Comparison of ENCODE assay signal across 15 cellular contexts in genomic region chr2:72980535-72981217, GRCh38.
A peak's percentile ranks its signal among the peaks of the same experiment; 100 is the strongest.
DNase-seq lines count a peak whose midpoint lies in the region; ATAC-seq and TF ChIP-seq lines count a peak whose summit lies in the region.
"Had no signal": no experiment of that assay in that cellular context is flagged by ENCODE, and none has a peak within 500 bp of the region (broad histone marks: within the 10 kb centered on the region; RNA-seq: fewer than 3 reads in every experiment).

No MANE protein-coding gene starts in this region.

- no TSS peak for BruUV-seq in Calu3 (replicated peaks; lab: Mats Ljungman, UMichigan)

- ATAC-seq in WTC11, result peak; percentile 70
- ATAC-seq in HG03442 (IDR thresholded peaks at IDR 0.05; ENCODE audit: unreplicated experiment), result no peak
- ATAC-seq: activated naive CD4-positive, alpha-beta T cell treated with anti-CD3 and anti-CD28 coated beads, Interleukin-2, amount 50 U/mL, for 72 hours had no signal

- H3K9me3 Mint-ChIP-seq in WTC11 (no peaks in the 10 kb centered on the region), Calu3 (ENCODE audit: low read depth, unreplicated experiment) (no peaks in the 10 kb centered on the region)
- H3K9me3 Mint-ChIP-seq: activated naive CD4-positive, alpha-beta T cell treated with anti-CD3 and anti-CD28 coated beads, Interleukin-2, amount 50 U/mL, for 72 hours had no signal

- H3K27me3 ChIP-seq in H7 (ENCODE audit: control insufficient read depth, insufficient read depth, low read length), result no peaks in the 10 kb centered on the region
- H3K27me3 ChIP-seq: esophagus muscularis mucosa, pancreas, tibial nerve had no signal

- H3K4me3 ChIP-seq in AG04449 (ENCODE audit: low read depth, low read length) (no peak overlapping the region), H7 (ENCODE audit: insufficient read depth, low read depth, low read length) (no peak overlapping the region)
- H3K4me3 ChIP-seq: esophagus muscularis mucosa, pancreas, SK-N-MC, tibial nerve had no signal

- H3K36me3 Mint-ChIP-seq in WTC11 (no peaks in the 10 kb centered on the region; the same call in 1 of the 2 replicates), Calu3 (ENCODE audit: insufficient read depth, unreplicated experiment) (no peaks in the 10 kb centered on the region)
- H3K36me3 Mint-ChIP-seq: activated naive CD4-positive, alpha-beta T cell treated with anti-CD3 and anti-CD28 coated beads, Interleukin-2, amount 50 U/mL, for 72 hours had no signal

- intact Hi-C loops in Calu3 (cut with micrococcal nuclease; ENCODE audit: unreplicated experiment), result no loop called here

- H3K4me3 Mint-ChIP-seq in WTC11 (no peak overlapping the region), Calu3 (ENCODE audit: low read depth, unreplicated experiment) (no peak overlapping the region)

- H3K36me3 ChIP-seq in H7 (replicated peaks; ENCODE audit: control insufficient read depth, insufficient read depth, low read length), result no peaks in the 10 kb centered on the region
- H3K36me3 ChIP-seq: pancreas had no signal

- peak; percentile 29 for DNase-seq in AG04449 (ENCODE audit: low read depth, low spot score)
- peak; percentile 75 for DNase-seq in H7
- DNase-seq in WTC11 (ENCODE audit: low spot score), result no peak
- DNase-seq in kidney glomerular epithelial cell (lab: John Stamatoyannopoulos, UW), result peak; percentile 55
- no peak for DNase-seq in anterior cingulate cortex (lab: John Stamatoyannopoulos, UW)
- DNase-seq in NCI-H748 (lab: John Stamatoyannopoulos, UW; ENCODE audit: unreplicated experiment), result no peak
- no peak for DNase-seq in Calu3
- DNase-seq: DMS53, NCI-H187 treated with DMSO at 0.1 percent for 48 hours, pancreas had no signal

- TF ChIP-seq CTCF in AG04449 (IDR thresholded peaks at IDR 0.05; ENCODE audit: insufficient read depth, low read length, missing control alignments) (no peak), WTC11 (IDR thresholded peaks at IDR 0.05) (no peak), Calu3 (IDR thresholded peaks at IDR 0.05; ENCODE audit: unreplicated experiment) (no peak)

- H3K27ac Mint-ChIP-seq in WTC11, result no peak overlapping the region
- H3K27ac Mint-ChIP-seq in Calu3 (ENCODE audit: unreplicated experiment), result no peak overlapping the region
- H3K27ac Mint-ChIP-seq: activated naive CD4-positive, alpha-beta T cell treated with anti-CD3 and anti-CD28 coated beads, Interleukin-2, amount 50 U/mL, for 72 hours had no signal

- CTCF ChIA-PET in AG04449 (lab: Yijun Ruan, JAX) (interaction anchor here (1.1 to 27.0 kb wide), 10 partner anchors 10 to 232 kb away, joined by 3 to 502 read pairs (median 7); partner anchors contain the start of gene SPR), WTC11 (lab: Charles Lee) (interaction anchor here (0.9 to 1.3 kb wide), 4 partner anchors 56 to 197 kb away, joined by 3 to 8 read pairs (median 4); no protein-coding TSS in a partner anchor), Calu3 (lab: Charles Lee) (no interaction called here)

- H3K4me1 Mint-ChIP-seq in WTC11 (peaks cover 25% of the 10 kb centered on the region), Calu3 (ENCODE audit: low read depth, unreplicated experiment) (no peaks in the 10 kb centered on the region)

- H3K27me3 Mint-ChIP-seq in WTC11 (ENCODE audit: low read depth) (no peaks in the 10 kb centered on the region), Calu3 (ENCODE audit: unreplicated experiment) (no peaks in the 10 kb centered on the region)

- POLR2A ChIA-PET in AG04449 (lab: Yijun Ruan, JAX) (interaction anchor here (0.8 kb wide), 1 partner anchor 17 kb away, joined by 4 read pairs; no protein-coding TSS in a partner anchor), WTC11 (lab: Charles Lee) (no interaction called here)

TF ChIP-seq in WTC11, 78 proteins besides CTCF, POLR2A, EP300 and RAD21:
- TF ChIP-seq NFATC4 (CRISPR knock-in tag; IDR thresholded peaks at IDR 0.05), result no peak
- 0 out of 2 replicates have a peak, but pooled peaks have one; percentile 25 for TF ChIP-seq ZNF121 (CRISPR knock-in tag; IDR thresholded peaks at IDR 0.05)

Comparison
In these comparisons a context has a peak if more than half of its experiments do, and no peak if none do; other contexts are left out.
1. DNase-seq: peak in AG04449 (single experiment), H7 (single experiment) and kidney glomerular epithelial cell (single experiment); none in WTC11 (single experiment), anterior cingulate cortex (0 of 58), NCI-H748 (single experiment) and Calu3 (single experiment).